ENCODE assay signal across 19 cellular contexts in genomic region chr16:57341062-57341440, GRCh38. TPM values are rescaled to one million over a fixed set of nuclear protein-coding genes. Genes with fewer than 3 reads are reported as not detected.
A peak's percentile ranks its signal among the peaks of the same experiment; 100 is the strongest.
DNase-seq lines count a peak whose midpoint lies in the region; ATAC-seq, FAIRE-seq and TF ChIP-seq lines count a peak whose summit lies in the region.
"Had no signal": no experiment of that assay in that cellular context is flagged by ENCODE, and none has a peak within 500 bp of the region (broad histone marks: within the 10 kb centered on the region; RNA-seq: fewer than 3 reads in every experiment).

No MANE protein-coding gene starts in this region.

- CTCF ChIA-PET in RWPE1 (lab: Yijun Ruan, JAX): interaction anchor here (1.2 kb wide), 1 partner anchor 41 kb away, joined by 7 read pairs; no protein-coding TSS in a partner anchor
- CTCF ChIA-PET in activated naive CD4-positive, alpha-beta T cell treated with anti-CD3 and anti-CD28 coated beads for 36 hours (lab: Charles Lee): no interaction called here
- CTCF ChIA-PET in HepG2 (lab: Yijun Ruan, JAX; ENCODE audit: low intra/inter-chr PET ratio, low total read pairs): no interaction called here

- no peak for FAIRE-seq in HepG2 (lab: Jason Lieb, UNC)
- FAIRE-seq: K562 had no signal

- TF ChIP-seq POLR2A in vagina (IDR thresholded peaks at IDR 0.05) (no peak), HepG2 (IDR thresholded peaks at IDR 0.05; ENCODE audit: insufficient read depth in 1 of 2, low read depth in 2 of 2, low read length in 2 of 2) (no peak)

- H3K27ac ChIP-seq in RWPE1 (peak overlapping the region; percentile 69), lower lobe of right lung (peak overlapping the region; percentile 18), vagina (peak overlapping the region; percentile 10), HepG2 (ENCODE audit: extremely low read length, insufficient read depth, low read length) (no peak overlapping the region)
- H3K27ac ChIP-seq: right lobe of liver, tibial artery had no signal

- peaks cover 25% of the 10 kb centered on the region for H3K4me1 ChIP-seq in lower lobe of right lung
- peaks cover 12% of the 10 kb centered on the region for H3K4me1 ChIP-seq in vagina
- H3K4me1 ChIP-seq in HepG2 (ENCODE audit: insufficient read depth, low read length): peaks cover 40% of the 10 kb centered on the region
- H3K4me1 ChIP-seq: right lobe of liver, tibial artery had no signal

- H3K4me3 ChIP-seq in lower lobe of right lung: no peak overlapping the region
- no peak overlapping the region for H3K4me3 ChIP-seq in vagina
- H3K4me3 ChIP-seq in HepG2 (replicated peaks in 1 of 3; ENCODE audit: insufficient read depth in 1 of 3, low read depth in 2 of 3, low read length in 3 of 3): no peak overlapping the region
- H3K4me3 ChIP-seq: K562, right lobe of liver, tibial artery had no signal

- no peak for TF ChIP-seq RAD21 in HepG2 (CRISPR knock-in tag; IDR thresholded peaks at IDR 0.05)

- TF ChIP-seq CTCF in RWPE1 (conservative IDR thresholded peaks at IDR 0.05; ENCODE audit: low read depth): no peak
- TF ChIP-seq CTCF in lower lobe of right lung (IDR thresholded peaks at IDR 0.05): no peak
- TF ChIP-seq CTCF in vagina (IDR thresholded peaks at IDR 0.05): no peak
- no peak for TF ChIP-seq CTCF in HepG2 (CRISPR knock-in tag; IDR thresholded peaks at IDR 0.05)

- H3K9ac ChIP-seq in HepG2 (ENCODE audit: insufficient read depth, low read depth, low read length): no peak overlapping the region

- intact Hi-C loops in lower lobe of right lung (cut with DNase I): no loop called here
- intact Hi-C loops in vagina (cut with DNase I): no loop called here
- intact Hi-C loops in activated naive CD4-positive, alpha-beta T cell treated with anti-CD3 and anti-CD28 coated beads for 36 hours (cut with micrococcal nuclease): no loop called here
- intact Hi-C loops in HepG2 (cut with micrococcal nuclease; ENCODE audit: unreplicated experiment): no loop called here

- H3K9me3 Mint-ChIP-seq in stimulated activated naive CD8-positive, alpha-beta T cell treated with anti-CD3 and anti-CD28 coated beads, Interleukin-15, Interleukin-2, amounts not matched to agents 100 ng/mL and 50 ng/mL, for 24 hours: no peaks in the 10 kb centered on the region
- no peaks in the 10 kb centered on the region for H3K9me3 Mint-ChIP-seq in stimulated activated naive CD8-positive, alpha-beta T cell treated with anti-CD3 and anti-CD28 coated beads, Interleukin-15, amount 100 ng/mL, for 72 hours
- H3K9me3 Mint-ChIP-seq in activated naive CD4-positive, alpha-beta T cell treated with anti-CD3 and anti-CD28 coated beads for 36 hours: no peaks in the 10 kb centered on the region

- no peak overlapping the region for H3K4me2 ChIP-seq in HepG2 (ENCODE audit: low read depth, low read length)

- H3K4me3 Mint-ChIP-seq in stimulated activated naive CD8-positive, alpha-beta T cell treated with anti-CD3 and anti-CD28 coated beads, Interleukin-15, Interleukin-2, amounts not matched to agents 100 ng/mL and 50 ng/mL, for 24 hours: no peak overlapping the region
- H3K4me3 Mint-ChIP-seq in stimulated activated naive CD8-positive, alpha-beta T cell treated with anti-CD3 and anti-CD28 coated beads, Interleukin-15, amount 100 ng/mL, for 72 hours: no peak overlapping the region
- H3K4me3 Mint-ChIP-seq in activated naive CD4-positive, alpha-beta T cell treated with anti-CD3 and anti-CD28 coated beads for 36 hours: no peak overlapping the region
- H3K4me3 Mint-ChIP-seq: brain had no signal

- in situ Hi-C loops in HepG2 (cut with HindIII; ENCODE audit: extremely low pct_ligation_motif_present, low pct_unique_long_range_greater_than_20kb): no loop called here

- H2AFZ ChIP-seq in HepG2 (ENCODE audit: low read length): no peak overlapping the region

- peaks cover 56% of the 10 kb centered on the region for H3K4me1 Mint-ChIP-seq in stimulated activated naive CD8-positive, alpha-beta T cell treated with anti-CD3 and anti-CD28 coated beads, Interleukin-15, Interleukin-2, amounts not matched to agents 100 ng/mL and 50 ng/mL, for 24 hours (ENCODE audit: low read depth)
- H3K4me1 Mint-ChIP-seq in stimulated activated naive CD8-positive, alpha-beta T cell treated with anti-CD3 and anti-CD28 coated beads, Interleukin-15, amount 100 ng/mL, for 72 hours: peaks cover 47% of the 10 kb centered on the region
- peaks cover 13% of the 10 kb centered on the region for H3K4me1 Mint-ChIP-seq in activated naive CD4-positive, alpha-beta T cell treated with anti-CD3 and anti-CD28 coated beads for 36 hours (ENCODE audit: low read depth)
- H3K4me1 Mint-ChIP-seq: brain had no signal

- H3K27me3 ChIP-seq in lower lobe of right lung (ENCODE audit: low read depth): no peaks in the 10 kb centered on the region
- H3K27me3 ChIP-seq in vagina: no peaks in the 10 kb centered on the region
- peaks cover 2 to 17% of the 10 kb centered on the region in 2 experiments; a peak in 3 of 5 replicates for H3K27me3 ChIP-seq in HepG2 (ENCODE audit: control insufficient read depth in 1 of 2, insufficient read depth in 2 of 2, low read length in 2 of 2)
- H3K27me3 ChIP-seq: right lobe of liver, tibial artery had no signal

- no peak for ATAC-seq in stimulated activated naive CD8-positive, alpha-beta T cell treated with anti-CD3 and anti-CD28 coated beads, Interleukin-15, amount 100 ng/mL, for 72 hours
- ATAC-seq in lower lobe of right lung (peak; percentile 14 to 28), GM19328 (IDR thresholded peaks at IDR 0.05; ENCODE audit: unreplicated experiment) (no peak), HepG2 (no peak)
- ATAC-seq: HCT116, K562 had no signal

- H3K36me3 Mint-ChIP-seq in stimulated activated naive CD8-positive, alpha-beta T cell treated with anti-CD3 and anti-CD28 coated beads, Interleukin-15, Interleukin-2, amounts not matched to agents 100 ng/mL and 50 ng/mL, for 24 hours (ENCODE audit: low read depth): no peaks in the 10 kb centered on the region
- H3K36me3 Mint-ChIP-seq in activated naive CD4-positive, alpha-beta T cell treated with anti-CD3 and anti-CD28 coated beads for 36 hours (ENCODE audit: low read depth): no peaks in the 10 kb centered on the region
- H3K36me3 Mint-ChIP-seq: brain had no signal

- no peaks in the 10 kb centered on the region for H3K79me2 ChIP-seq in HepG2 (ENCODE audit: insufficient read depth, low read length)

- no peaks in the 10 kb centered on the region for H4K20me1 ChIP-seq in HepG2 (ENCODE audit: insufficient read depth, low read length)

- 23% methylated on average over 6 of the region's 6 CpGs for WGBS in HepG2 (ENCODE audit: low lambda C conversion rate)

- no TSS peak for BruUV-seq in HepG2 (replicated peaks; lab: Mats Ljungman, UMichigan)

- DNase-seq in stimulated activated naive CD8-positive, alpha-beta T cell treated with anti-CD3 and anti-CD28 coated beads, Interleukin-15, amount 100 ng/mL, for 72 hours: no peak
- DNase-seq in RWPE1 (ENCODE audit: low spot score): no peak
- DNase-seq in lower lobe of right lung: no peak
- no peak for DNase-seq in vagina (ENCODE audit: extremely low spot score in 2 of 2)
- no peak for DNase-seq in activated naive CD4-positive, alpha-beta T cell treated with anti-CD3 and anti-CD28 coated beads for 36 hours
- no peak for DNase-seq in HepG2 (ENCODE audit: low spot score)
- DNase-seq: activated gamma-delta T cell treated with Interleukin-2 at 50 U/mL for 16 hours; effector CD8-positive, alpha-beta T cell; NCI-H1417 treated with DMSO at 0.1 percent for 48 hours; NCI-H345; right lobe of liver; stimulated activated CD4-positive, alpha-beta T cell treated with anti-CD3 and anti-CD28 coated beads, Interleukin-2, amount 100 ng/mL, for 24 hours; tibial artery had no signal

- H3K9me3 ChIP-seq in lower lobe of right lung (no peaks in the 10 kb centered on the region), vagina (no peaks in the 10 kb centered on the region), HepG2 (ENCODE audit: low read length) (no peaks in the 10 kb centered on the region)
- H3K9me3 ChIP-seq: right lobe of liver, tibial artery had no signal

- POLR2A ChIA-PET in RWPE1 (lab: Yijun Ruan, JAX; ENCODE audit: low non-redundant PET) (no interaction called here), HepG2 (lab: Yijun Ruan, JAX) (interaction anchor here (1.8 kb wide), 1 partner anchor 31 kb away, joined by 9 read pairs; the partner anchor contains the start of gene CX3CL1)

- H3K36me3 ChIP-seq in lower lobe of right lung (no peaks in the 10 kb centered on the region), vagina (no peaks in the 10 kb centered on the region), HepG2 (replicated peaks in 1 of 2; ENCODE audit: control insufficient read depth in 1 of 2, insufficient read depth in 2 of 2, low read length in 2 of 2) (no peaks in the 10 kb centered on the region)
- H3K36me3 ChIP-seq: right lobe of liver, tibial artery had no signal

- TF ChIP-seq EP300 in HepG2 (IDR thresholded peaks at IDR 0.05; ENCODE audit: low read depth in 2 of 2, low read length in 2 of 2): no peak
- TF ChIP-seq EP300 in HepG2 (CRISPR knock-in tag; IDR thresholded peaks at IDR 0.05; ENCODE audit: borderline replicate concordance): no peak

- peaks cover 36% of the 10 kb centered on the region for H3K27me3 Mint-ChIP-seq in stimulated activated naive CD8-positive, alpha-beta T cell treated with anti-CD3 and anti-CD28 coated beads, Interleukin-15, Interleukin-2, amounts not matched to agents 100 ng/mL and 50 ng/mL, for 24 hours
- H3K27me3 Mint-ChIP-seq in stimulated activated naive CD8-positive, alpha-beta T cell treated with anti-CD3 and anti-CD28 coated beads, Interleukin-15, amount 100 ng/mL, for 72 hours: peaks cover 58% of the 10 kb centered on the region
- peaks cover 8% of the 10 kb centered on the region for H3K27me3 Mint-ChIP-seq in activated naive CD4-positive, alpha-beta T cell treated with anti-CD3 and anti-CD28 coated beads for 36 hours (ENCODE audit: low read depth)

- H3K27ac Mint-ChIP-seq in stimulated activated naive CD8-positive, alpha-beta T cell treated with anti-CD3 and anti-CD28 coated beads, Interleukin-15, Interleukin-2, amounts not matched to agents 100 ng/mL and 50 ng/mL, for 24 hours: peak overlapping the region; percentile 46
- no peak overlapping the region for H3K27ac Mint-ChIP-seq in stimulated activated naive CD8-positive, alpha-beta T cell treated with anti-CD3 and anti-CD28 coated beads, Interleukin-15, amount 100 ng/mL, for 72 hours
- no peak overlapping the region for H3K27ac Mint-ChIP-seq in activated naive CD4-positive, alpha-beta T cell treated with anti-CD3 and anti-CD28 coated beads for 36 hours
- H3K27ac Mint-ChIP-seq: brain had no signal

RNA-seq across cellular contexts. Expression of gene CCL22, which starts 17.5 kb away (rescaled TPM):
- total RNA-seq in lower lobe of right lung: 2.0 TPM
- 0.49 TPM for total RNA-seq in vagina
- total RNA-seq in activated naive CD4-positive, alpha-beta T cell treated with anti-CD3 and anti-CD28 coated beads for 36 hours: 1 to 10 TPM in 1 of 2 experiments, under 1 TPM in 1; 0.72 to 1.0 TPM
- 0.06 TPM in 1 of 2 replicates, not detected in the other for total RNA-seq in HepG2 (2016; rRNA removed; fragmentation: Illumina TruSeq; extraction: Trizol)
- total RNA-seq in HepG2 (2016; cell fraction: cytosol; rRNA removed; fragmentation: Illumina TruSeq; extraction: Trizol; ENCODE audit: low read depth): not detected in 2 replicates
- total RNA-seq in HepG2 (2016; cell fraction: insoluble cytoplasmic fraction; rRNA removed; fragmentation: Illumina TruSeq; extraction: Trizol): 0.06 and 0.09 TPM in 2 replicates
- total RNA-seq in HepG2 (2016; cell fraction: membrane; rRNA removed; fragmentation: Illumina TruSeq; extraction: Trizol): not detected in 2 replicates
- total RNA-seq in HepG2 (2016; cell fraction: nucleus; rRNA removed; fragmentation: Illumina TruSeq; extraction: Trizol): 0.16 TPM in 1 of 2 replicates, not detected in the other
- 0.04 TPM in 1 of 2 replicates, not detected in the other for polyA plus RNA-seq in HepG2 (2011; rRNA removed)
- 0.01 and 0.04 TPM in 2 replicates for polyA plus RNA-seq in HepG2 (2011; cell fraction: cytosol; rRNA removed)
- 0.03 TPM in 1 of 2 replicates, not detected in the other for polyA plus RNA-seq in HepG2 (2011; cell fraction: nucleus; rRNA removed)
- 0.04 TPM in 1 of 2 replicates, not detected in the other for polyA plus RNA-seq in HepG2 (2012)
- polyA plus RNA-seq in HepG2 (2016; cell fraction: cytosol; fragmentation: Illumina TruSeq; extraction: Trizol; ENCODE audit: low read depth): 0.05 TPM in 1 of 2 replicates, not detected in the other
- polyA plus RNA-seq in HepG2 (2016; cell fraction: insoluble cytoplasmic fraction; fragmentation: Illumina TruSeq; extraction: Trizol; ENCODE audit: low read depth): 0.17 TPM in 1 of 2 replicates, not detected in the other
- polyA plus RNA-seq in HepG2 (2016; cell fraction: membrane; fragmentation: Illumina TruSeq; extraction: Trizol; ENCODE audit: low read depth): 0.06 TPM in 1 of 2 replicates, not detected in the other
- 0.25 TPM in 1 of 2 replicates, not detected in the other for polyA plus RNA-seq in HepG2 (2016; cell fraction: nucleus; fragmentation: Illumina TruSeq; extraction: Trizol; ENCODE audit: insufficient read depth, low read depth)
- polyA minus RNA-seq in HepG2 (2011; rRNA and poly(A)+ RNA removed; ENCODE audit: low replicate concordance): 0.07 TPM in 1 of 2 replicates, not detected in the other
- polyA minus RNA-seq in HepG2 (2011; cell fraction: cytosol; rRNA and poly(A)+ RNA removed): not detected in 2 replicates
- not detected in 2 replicates for polyA minus RNA-seq in HepG2 (2011; cell fraction: nucleus; rRNA and poly(A)+ RNA removed)
- polyA plus RNA-seq: neural cell had no signal

RNA-seq across cellular contexts. Expression of gene CX3CL1, which starts 31.2 kb away (rescaled TPM):
- total RNA-seq in lower lobe of right lung: 33.6 TPM
- total RNA-seq in vagina: 24.8 TPM
- not detected for total RNA-seq in activated naive CD4-positive, alpha-beta T cell treated with anti-CD3 and anti-CD28 coated beads for 36 hours
- 23.4 and 57.3 TPM in 2 replicates for total RNA-seq in HepG2 (2016; rRNA removed; fragmentation: Illumina TruSeq; extraction: Trizol)
- total RNA-seq in HepG2 (2016; cell fraction: cytosol; rRNA removed; fragmentation: Illumina TruSeq; extraction: Trizol; ENCODE audit: low read depth): 7.3 and 8.2 TPM in 2 replicates
- total RNA-seq in HepG2 (2016; cell fraction: insoluble cytoplasmic fraction; rRNA removed; fragmentation: Illumina TruSeq; extraction: Trizol): 21.6 and 59.9 TPM in 2 replicates
- 22.2 and 22.7 TPM in 2 replicates for total RNA-seq in HepG2 (2016; cell fraction: membrane; rRNA removed; fragmentation: Illumina TruSeq; extraction: Trizol)
- total RNA-seq in HepG2 (2016; cell fraction: nucleus; rRNA removed; fragmentation: Illumina TruSeq; extraction: Trizol): 62.3 and 70.4 TPM in 2 replicates
- 60.8 and 96.8 TPM in 2 replicates for polyA plus RNA-seq in HepG2 (2011; rRNA removed)
- polyA plus RNA-seq in HepG2 (2011; cell fraction: cytosol; rRNA removed): 56.4 and 56.5 TPM in 2 replicates
- polyA plus RNA-seq in HepG2 (2011; cell fraction: nucleus; rRNA removed): 79.9 and 86.1 TPM in 2 replicates
- polyA plus RNA-seq in HepG2 (2012): 41.7 and 72.2 TPM in 2 replicates
- 7.2 and 7.4 TPM in 2 replicates for polyA plus RNA-seq in HepG2 (2016; cell fraction: cytosol; fragmentation: Illumina TruSeq; extraction: Trizol; ENCODE audit: low read depth)
- polyA plus RNA-seq in HepG2 (2016; cell fraction: insoluble cytoplasmic fraction; fragmentation: Illumina TruSeq; extraction: Trizol; ENCODE audit: low read depth): 27.9 and 36.9 TPM in 2 replicates
- polyA plus RNA-seq in HepG2 (2016; cell fraction: membrane; fragmentation: Illumina TruSeq; extraction: Trizol; ENCODE audit: low read depth): 15.0 and 15.2 TPM in 2 replicates
- polyA plus RNA-seq in HepG2 (2016; cell fraction: nucleus; fragmentation: Illumina TruSeq; extraction: Trizol; ENCODE audit: insufficient read depth, low read depth): 134 and 147 TPM in 2 replicates
- polyA minus RNA-seq in HepG2 (2011; rRNA and poly(A)+ RNA removed; ENCODE audit: low replicate concordance): 0.19 and 92.7 TPM in 2 replicates
- polyA minus RNA-seq in HepG2 (2011; cell fraction: cytosol; rRNA and poly(A)+ RNA removed): 36.8 and 44.2 TPM in 2 replicates
- polyA minus RNA-seq in HepG2 (2011; cell fraction: nucleus; rRNA and poly(A)+ RNA removed): 38.0 and 38.2 TPM in 2 replicates
- polyA plus RNA-seq: K562 had no signal

RNA-seq across cellular contexts. Expression of gene PLLP, which starts 56.6 kb away (rescaled TPM):
- 77.5 TPM for total RNA-seq in lower lobe of right lung
- 44.0 TPM for total RNA-seq in vagina
- under 1 TPM; 0.25 to 0.41 TPM for total RNA-seq in activated naive CD4-positive, alpha-beta T cell treated with anti-CD3 and anti-CD28 coated beads for 36 hours
- 39.5 and 60.6 TPM in 2 replicates for total RNA-seq in HepG2 (2016; rRNA removed; fragmentation: Illumina TruSeq; extraction: Trizol)
- total RNA-seq in HepG2 (2016; cell fraction: cytosol; rRNA removed; fragmentation: Illumina TruSeq; extraction: Trizol; ENCODE audit: low read depth): 31.6 and 42.4 TPM in 2 replicates
- total RNA-seq in HepG2 (2016; cell fraction: insoluble cytoplasmic fraction; rRNA removed; fragmentation: Illumina TruSeq; extraction: Trizol): 36.8 and 62.7 TPM in 2 replicates
- total RNA-seq in HepG2 (2016; cell fraction: membrane; rRNA removed; fragmentation: Illumina TruSeq; extraction: Trizol): 53.7 and 65.8 TPM in 2 replicates
- 44.1 and 48.9 TPM in 2 replicates for total RNA-seq in HepG2 (2016; cell fraction: nucleus; rRNA removed; fragmentation: Illumina TruSeq; extraction: Trizol)
- polyA plus RNA-seq in HepG2 (2011; rRNA removed): 127 and 160 TPM in 2 replicates
- 145 and 183 TPM in 2 replicates for polyA plus RNA-seq in HepG2 (2011; cell fraction: cytosol; rRNA removed)
- 77.5 and 88.9 TPM in 2 replicates for polyA plus RNA-seq in HepG2 (2011; cell fraction: nucleus; rRNA removed)
- polyA plus RNA-seq in HepG2 (2012): 40.5 and 51.4 TPM in 2 replicates
- 35.9 and 51.7 TPM in 2 replicates for polyA plus RNA-seq in HepG2 (2016; cell fraction: cytosol; fragmentation: Illumina TruSeq; extraction: Trizol; ENCODE audit: low read depth)
- 47.5 and 48.8 TPM in 2 replicates for polyA plus RNA-seq in HepG2 (2016; cell fraction: insoluble cytoplasmic fraction; fragmentation: Illumina TruSeq; extraction: Trizol; ENCODE audit: low read depth)
- polyA plus RNA-seq in HepG2 (2016; cell fraction: membrane; fragmentation: Illumina TruSeq; extraction: Trizol; ENCODE audit: low read depth): 56.6 and 67.1 TPM in 2 replicates
- 83.7 and 88.2 TPM in 2 replicates for polyA plus RNA-seq in HepG2 (2016; cell fraction: nucleus; fragmentation: Illumina TruSeq; extraction: Trizol; ENCODE audit: insufficient read depth, low read depth)
- 159 and 370 TPM in 2 replicates for polyA minus RNA-seq in HepG2 (2011; rRNA and poly(A)+ RNA removed; ENCODE audit: low replicate concordance)
- polyA minus RNA-seq in HepG2 (2011; cell fraction: cytosol; rRNA and poly(A)+ RNA removed): 54.5 and 69.4 TPM in 2 replicates
- 23.7 and 30.3 TPM in 2 replicates for polyA minus RNA-seq in HepG2 (2011; cell fraction: nucleus; rRNA and poly(A)+ RNA removed)
- polyA plus RNA-seq: neural cell had no signal

Comparison
In these comparisons a context has a peak if more than half of its experiments do, and no peak if none do; other contexts are left out.
1. ATAC-seq: peak in lower lobe of right lung (2 of 2); none in stimulated activated naive CD8-positive, alpha-beta T cell treated with anti-CD3 and anti-CD28 coated beads, Interleukin-15, amount 100 ng/mL, for 72 hours (single experiment), GM19328 (single experiment) and HepG2 (single experiment).
2. RNA of gene CX3CL1, which starts 31.2 kb away (total RNA-seq): 7.3 to 70.4 TPM in HepG2, 33.6 TPM in lower lobe of right lung (single experiment) and 24.8 TPM in vagina (single experiment); not detected in activated naive CD4-positive, alpha-beta T cell treated with anti-CD3 and anti-CD28 coated beads for 36 hours; every median in the first group is over 4 times any median in the second.
3. RNA of gene PLLP, which starts 56.6 kb away (total RNA-seq): 77.5 TPM in lower lobe of right lung (single experiment), 31.6 to 65.8 TPM in HepG2 and 44.0 TPM in vagina (single experiment); 0.25 to 0.41 TPM in activated naive CD4-positive, alpha-beta T cell treated with anti-CD3 and anti-CD28 coated beads for 36 hours; every median in the first group is over 10 times any median in the second.